8 cellular contexts compared by ENCODE assay signal in the genomic region with DNA sequence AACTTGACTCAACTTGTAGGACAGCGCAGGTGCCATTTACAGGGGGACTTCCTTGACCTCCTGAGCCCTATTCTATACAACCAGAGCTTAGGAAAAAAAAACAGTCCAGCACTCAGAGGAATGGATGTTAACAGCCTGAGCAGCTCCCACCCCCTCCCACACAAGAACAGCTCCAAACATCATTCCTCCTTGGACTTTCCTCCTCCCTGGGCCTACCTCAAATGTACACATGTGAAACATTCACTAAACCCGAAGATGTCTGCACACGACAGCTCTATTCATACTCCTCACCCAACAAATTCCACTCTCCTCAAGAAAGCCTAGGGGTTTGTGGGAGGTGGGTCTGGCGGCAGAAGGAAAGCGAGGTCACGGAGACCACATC. TPM values are rescaled to one million over a fixed set of nuclear protein-coding genes. Genes with fewer than 3 reads are reported as not detected.
A peak's percentile ranks its signal among the peaks of the same experiment; 100 is the strongest.
DNase-seq lines count a peak whose midpoint lies in the region; ATAC-seq and TF ChIP-seq lines count a peak whose summit lies in the region.

No MANE protein-coding gene starts in this region.

- 17% methylated on average over 6 of the region's 6 CpGs for WGBS in SK-N-SH (ENCODE audit: low lambda C conversion rate)

- H3K9me3 ChIP-seq in SK-N-SH, result no peaks in the 10 kb centered on the region

- H3K4me2 ChIP-seq in SK-N-SH, result peak overlapping the region; percentile 78

- peak overlapping the region; percentile 87 for H3K4me3 ChIP-seq in GM12864 (ENCODE audit: low read depth, low read length)
- H3K4me3 ChIP-seq in SK-N-SH (ENCODE audit: low read depth in 2 of 2, low read length in 1 of 2), result peak overlapping the region; percentile 77 to 97
- H3K4me3 ChIP-seq in fibroblast of mammary gland (ENCODE audit: control insufficient read depth, low read depth, low read length), result peak overlapping the region; percentile 87
- peak overlapping the region; percentile 97 for H3K4me3 ChIP-seq in rectal smooth muscle tissue (ENCODE audit: low read length)

- ATAC-seq in GM18858 (IDR thresholded peaks at IDR 0.05; ENCODE audit: unreplicated experiment) (no peak), HG03196 (IDR thresholded peaks at IDR 0.05; ENCODE audit: unreplicated experiment) (no peak)

- peak overlapping the region; percentile 85 for H2AFZ ChIP-seq in SK-N-SH (ENCODE audit: low read depth)

- H3K4me1 ChIP-seq in SK-N-SH (ENCODE audit: control insufficient read depth in 1 of 2, insufficient read depth in 2 of 2, low read depth in 1 of 2, low read length in 1 of 2) (peaks cover 8 to 22% of the 10 kb centered on the region in 2 experiments), rectal smooth muscle tissue (ENCODE audit: control insufficient read depth, insufficient read depth, low read length) (peaks cover 13% of the 10 kb centered on the region)

- POLR2A ChIA-PET in SK-N-SH (lab: Yijun Ruan, JAX), result interaction anchor here (0.5 to 2.1 kb wide), 11 partner anchors 12 to 681 kb away, joined by 3 to 7 read pairs (median 4); partner anchors contain the start of gene CDC25A

- H3K36me3 ChIP-seq in SK-N-SH (replicated peaks in 1 of 2; ENCODE audit: control insufficient read depth in 1 of 2, insufficient read depth in 2 of 2, low read length in 1 of 2) (peaks cover 21 to 30% of the 10 kb centered on the region in 2 experiments), rectal smooth muscle tissue (ENCODE audit: control insufficient read depth, insufficient read depth, low read length) (peaks cover 4% of the 10 kb centered on the region)

- no peak for TF ChIP-seq EP300 in SK-N-SH (IDR thresholded peaks at IDR 0.05; ENCODE audit: borderline replicate concordance in 1 of 2, low read depth in 1 of 2, low read length in 1 of 2)

- H3K27ac ChIP-seq in SK-N-SH (ENCODE audit: low read depth in 2 of 2, low read length in 1 of 2) (peak overlapping the region; percentile 60 to 68), rectal smooth muscle tissue (ENCODE audit: low read depth, low read length) (peak overlapping the region; percentile 84)

- no peak for TF ChIP-seq CTCF in GM12864 (IDR thresholded peaks at IDR 0.05; ENCODE audit: low read depth, low read length, missing control alignments)
- no peak for TF ChIP-seq CTCF in SK-N-SH (IDR thresholded peaks at IDR 0.05)
- TF ChIP-seq CTCF in fibroblast of mammary gland (conservative IDR thresholded peaks at IDR 0.05; ENCODE audit: control insufficient read depth, insufficient read depth, low read depth, low read length), result no peak

- peaks cover 32% of the 10 kb centered on the region for H3F3A ChIP-seq in SK-N-SH (replicated peaks; ENCODE audit: insufficient read depth)

- peaks cover 62% of the 10 kb centered on the region for H3K79me2 ChIP-seq in SK-N-SH (ENCODE audit: insufficient read depth)

- peak overlapping the region; percentile 88 for H3K9ac ChIP-seq in SK-N-SH
- H3K9ac ChIP-seq in rectal smooth muscle tissue (ENCODE audit: low read length), result peak overlapping the region; percentile 80

- H3K27me3 ChIP-seq in SK-N-SH (ENCODE audit: insufficient read depth), result no peaks in the 10 kb centered on the region
- no peaks in the 10 kb centered on the region for H3K27me3 ChIP-seq in rectal smooth muscle tissue (ENCODE audit: control insufficient read depth, insufficient read depth, low read length)

- H4K20me1 ChIP-seq in SK-N-SH (ENCODE audit: insufficient read depth), result peaks cover 9% of the 10 kb centered on the region

- H3K9me2 ChIP-seq in SK-N-SH, result no peaks in the 10 kb centered on the region

- CTCF ChIA-PET in SK-N-SH (lab: Yijun Ruan, JAX), result interaction anchor here (0.8 to 6.6 kb wide), 15 partner anchors 10 to 252 kb away, joined by 3 to 57 read pairs (median 4); partner anchors contain the start of genes CELSR3 and SLC26A6

- no peak for TF ChIP-seq RAD21 in SK-N-SH (IDR thresholded peaks at IDR 0.05; ENCODE audit: low read length)

- DNase-seq in GM12864 (ENCODE audit: low read depth) (no peak), SK-N-SH (no peak), fibroblast of mammary gland (ENCODE audit: low read depth) (no peak), NCI-H524 treated with DMSO at 0.1 percent for 48 hours (lab: John Stamatoyannopoulos, UW) (no peak)
- no peak for DNase-seq in effector CD8-positive, alpha-beta T cell (lab: John Stamatoyannopoulos, UW)

TF ChIP-seq in SK-N-SH, 30 proteins besides CTCF, POLR2A, EP300 and RAD21 (continues in another document):
- TF ChIP-seq TAF1 (IDR thresholded peaks at IDR 0.05; ENCODE audit: borderline replicate concordance, low read depth, low read length) (no peak), NFIC (IDR thresholded peaks at IDR 0.05; ENCODE audit: borderline replicate concordance) (no peak), RXRA (IDR thresholded peaks at IDR 0.05; ENCODE audit: borderline replicate concordance, low read depth) (no peak), GATA2 (CRISPR knock-in tag; IDR thresholded peaks at IDR 0.05) (no peak), TEAD4 (IDR thresholded peaks at IDR 0.05; ENCODE audit: borderline replicate concordance, insufficient read depth) (no peak), POLR2AphosphoS5 (IDR thresholded peaks at IDR 0.05; ENCODE audit: low read depth, low read length) (no peak), RFX5 (IDR thresholded peaks at IDR 0.05; ENCODE audit: low read length) (no peak), USF2 (IDR thresholded peaks at IDR 0.05; ENCODE audit: borderline replicate concordance, low read depth, low read length) (no peak), JUND (IDR thresholded peaks at IDR 0.05) (no peak), EZH2phosphoT487 (IDR thresholded peaks at IDR 0.05; ENCODE audit: borderline replicate concordance, low read depth) (no peak), FOXM1 (IDR thresholded peaks at IDR 0.05; ENCODE audit: low read depth) (no peak), MXI1 (IDR thresholded peaks at IDR 0.05; ENCODE audit: low read depth, low read length) (no peak)
- TF ChIP-seq, protein P1, sequence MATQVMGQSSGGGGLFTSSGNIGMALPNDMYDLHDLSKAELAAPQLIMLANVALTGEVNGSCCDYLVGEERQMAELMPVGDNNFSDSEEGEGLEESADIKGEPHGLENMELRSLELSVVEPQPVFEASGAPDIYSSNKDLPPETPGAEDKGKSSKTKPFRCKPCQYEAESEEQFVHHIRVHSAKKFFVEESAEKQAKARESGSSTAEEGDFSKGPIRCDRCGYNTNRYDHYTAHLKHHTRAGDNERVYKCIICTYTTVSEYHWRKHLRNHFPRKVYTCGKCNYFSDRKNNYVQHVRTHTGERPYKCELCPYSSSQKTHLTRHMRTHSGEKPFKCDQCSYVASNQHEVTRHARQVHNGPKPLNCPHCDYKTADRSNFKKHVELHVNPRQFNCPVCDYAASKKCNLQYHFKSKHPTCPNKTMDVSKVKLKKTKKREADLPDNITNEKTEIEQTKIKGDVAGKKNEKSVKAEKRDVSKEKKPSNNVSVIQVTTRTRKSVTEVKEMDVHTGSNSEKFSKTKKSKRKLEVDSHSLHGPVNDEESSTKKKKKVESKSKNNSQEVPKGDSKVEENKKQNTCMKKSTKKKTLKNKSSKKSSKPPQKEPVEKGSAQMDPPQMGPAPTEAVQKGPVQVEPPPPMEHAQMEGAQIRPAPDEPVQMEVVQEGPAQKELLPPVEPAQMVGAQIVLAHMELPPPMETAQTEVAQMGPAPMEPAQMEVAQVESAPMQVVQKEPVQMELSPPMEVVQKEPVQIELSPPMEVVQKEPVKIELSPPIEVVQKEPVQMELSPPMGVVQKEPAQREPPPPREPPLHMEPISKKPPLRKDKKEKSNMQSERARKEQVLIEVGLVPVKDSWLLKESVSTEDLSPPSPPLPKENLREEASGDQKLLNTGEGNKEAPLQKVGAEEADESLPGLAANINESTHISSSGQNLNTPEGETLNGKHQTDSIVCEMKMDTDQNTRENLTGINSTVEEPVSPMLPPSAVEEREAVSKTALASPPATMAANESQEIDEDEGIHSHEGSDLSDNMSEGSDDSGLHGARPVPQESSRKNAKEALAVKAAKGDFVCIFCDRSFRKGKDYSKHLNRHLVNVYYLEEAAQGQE (IDR thresholded peaks at IDR 0.05; ENCODE audit: low read depth, low read length), result no peak
- TF ChIP-seq, protein P2, sequence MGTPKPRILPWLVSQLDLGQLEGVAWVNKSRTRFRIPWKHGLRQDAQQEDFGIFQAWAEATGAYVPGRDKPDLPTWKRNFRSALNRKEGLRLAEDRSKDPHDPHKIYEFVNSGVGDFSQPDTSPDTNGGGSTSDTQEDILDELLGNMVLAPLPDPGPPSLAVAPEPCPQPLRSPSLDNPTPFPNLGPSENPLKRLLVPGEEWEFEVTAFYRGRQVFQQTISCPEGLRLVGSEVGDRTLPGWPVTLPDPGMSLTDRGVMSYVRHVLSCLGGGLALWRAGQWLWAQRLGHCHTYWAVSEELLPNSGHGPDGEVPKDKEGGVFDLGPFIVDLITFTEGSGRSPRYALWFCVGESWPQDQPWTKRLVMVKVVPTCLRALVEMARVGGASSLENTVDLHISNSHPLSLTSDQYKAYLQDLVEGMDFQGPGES (IDR thresholded peaks at IDR 0.05; ENCODE audit: low read depth, low read length), result no peak
- TF ChIP-seq, protein P3, sequence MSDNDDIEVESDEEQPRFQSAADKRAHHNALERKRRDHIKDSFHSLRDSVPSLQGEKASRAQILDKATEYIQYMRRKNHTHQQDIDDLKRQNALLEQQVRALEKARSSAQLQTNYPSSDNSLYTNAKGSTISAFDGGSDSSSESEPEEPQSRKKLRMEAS (IDR thresholded peaks at IDR 0.05; ENCODE audit: low read depth), result no peak

RNA-seq across cellular contexts. Expression of gene ATRIP, which starts 0.5 kb away (rescaled TPM):
- 5.6 and 6.5 TPM in 2 replicates for polyA plus RNA-seq in SK-N-SH (2012; rRNA removed)
- polyA plus RNA-seq in SK-N-SH (2012; cell fraction: cytosol; rRNA removed), result 4.0 and 4.3 TPM in 2 replicates
- 12.5 and 14.9 TPM in 2 replicates for polyA plus RNA-seq in SK-N-SH (2012; cell fraction: nucleus; rRNA removed)

RNA-seq across cellular contexts. Expression of gene TMA7, which starts 6.0 kb away (rescaled TPM):
- 393 and 438 TPM in 2 replicates for polyA plus RNA-seq in SK-N-SH (2012; rRNA removed)
- 655 and 1,170 TPM in 2 replicates for polyA plus RNA-seq in SK-N-SH (2012; cell fraction: cytosol; rRNA removed)
- polyA plus RNA-seq in SK-N-SH (2012; cell fraction: nucleus; rRNA removed), result 91.0 and 95.9 TPM in 2 replicates

RNA-seq across cellular contexts. Expression of gene CCDC51, which starts 6.1 kb away (rescaled TPM):
- 24.2 and 29.6 TPM in 2 replicates for polyA plus RNA-seq in SK-N-SH (2012; rRNA removed)
- polyA plus RNA-seq in SK-N-SH (2012; cell fraction: cytosol; rRNA removed), result 22.7 and 27.4 TPM in 2 replicates
- 15.3 and 20.4 TPM in 2 replicates for polyA plus RNA-seq in SK-N-SH (2012; cell fraction: nucleus; rRNA removed)

RNA-seq across cellular contexts. Expression of gene PLXNB1, which starts 16.1 kb away (rescaled TPM):
- 38.0 and 39.8 TPM in 2 replicates for polyA plus RNA-seq in SK-N-SH (2012; rRNA removed)
- 6.5 and 13.9 TPM in 2 replicates for polyA plus RNA-seq in SK-N-SH (2012; cell fraction: cytosol; rRNA removed)
- 195 and 267 TPM in 2 replicates for polyA plus RNA-seq in SK-N-SH (2012; cell fraction: nucleus; rRNA removed)

RNA-seq across cellular contexts. Expression of gene SHISA5, which starts 57.9 kb away (rescaled TPM):
- polyA plus RNA-seq in SK-N-SH (2012; rRNA removed), result 141 and 194 TPM in 2 replicates
- polyA plus RNA-seq in SK-N-SH (2012; cell fraction: cytosol; rRNA removed), result 121 and 166 TPM in 2 replicates
- 102 and 112 TPM in 2 replicates for polyA plus RNA-seq in SK-N-SH (2012; cell fraction: nucleus; rRNA removed)
